7 cellular contexts compared by ENCODE assay signal in genomic region chr12:4153343-4153892, GRCh38.
DNase-seq lines count a peak whose midpoint lies in the region; ATAC-seq lines count a peak whose summit lies in the region.

No MANE protein-coding gene starts in this region.

- no peaks in the 10 kb centered on the region for H3K4me1 ChIP-seq in neuronal stem cell (ENCODE audit: control insufficient read depth in 2 of 2, insufficient read depth in 1 of 2, low read depth in 1 of 2, low read length in 2 of 2)

- no peak overlapping the region for H3K9ac ChIP-seq in neuronal stem cell (ENCODE audit: low read depth, low read length, poor library complexity)

- H2AFZ ChIP-seq in neuronal stem cell (ENCODE audit: low read length), result no peak overlapping the region

- H3K4me3 ChIP-seq in neuronal stem cell (ENCODE audit: low read length in 2 of 2), result no peak overlapping the region

- H4K8ac ChIP-seq in neuronal stem cell (ENCODE audit: low read depth, low read length), result no peak overlapping the region

- H2AK5ac ChIP-seq in neuronal stem cell (ENCODE audit: low read depth, low read length), result peak overlapping the region; percentile 23

- H3K36me3 ChIP-seq in neuronal stem cell (replicated peaks in 1 of 2; ENCODE audit: control insufficient read depth in 2 of 2, insufficient read depth in 2 of 2, low read length in 2 of 2), result no peaks in the 10 kb centered on the region

- H2BK120ac ChIP-seq in neuronal stem cell (ENCODE audit: low read depth, low read length), result no peak overlapping the region

- H3K4me2 ChIP-seq in neuronal stem cell (ENCODE audit: insufficient read depth, low read length, poor library complexity, severe bottlenecking), result no peak overlapping the region

- no peak overlapping the region for H3K14ac ChIP-seq in neuronal stem cell (ENCODE audit: low read length)

- ATAC-seq in GM19324 (IDR thresholded peaks at IDR 0.05; ENCODE audit: low FRiP score, unreplicated experiment) (peak; percentile 53), HG03135 (IDR thresholded peaks at IDR 0.05; ENCODE audit: unreplicated experiment) (peak; percentile 68)

- H3K79me1 ChIP-seq in neuronal stem cell (ENCODE audit: low read depth, low read length), result no peaks in the 10 kb centered on the region

- H3K9me3 ChIP-seq in neuronal stem cell (replicated peaks in 1 of 2; ENCODE audit: control insufficient read depth in 2 of 2, insufficient read depth in 1 of 2, low read depth in 1 of 2, low read length in 2 of 2), result no peaks in the 10 kb centered on the region

- no peak overlapping the region for H2BK12ac ChIP-seq in neuronal stem cell (ENCODE audit: low read length)

- no peak overlapping the region for H2BK15ac ChIP-seq in neuronal stem cell (ENCODE audit: low read length)

- no peak overlapping the region for H3K27ac ChIP-seq in neuronal stem cell (replicated peaks; ENCODE audit: low read length)

- H3K4ac ChIP-seq in neuronal stem cell (ENCODE audit: low read length), result no peak overlapping the region

- peak overlapping the region; percentile 63 for H3K18ac ChIP-seq in neuronal stem cell (ENCODE audit: low read length)

- H2BK5ac ChIP-seq in neuronal stem cell (ENCODE audit: low read length), result no peak overlapping the region

- H4K91ac ChIP-seq in neuronal stem cell (ENCODE audit: low read depth, low read length, poor library complexity), result no peak overlapping the region

- peak; percentile 65 to 72 for DNase-seq in activated CD4-positive, alpha-beta T cell treated with anti-CD3 and anti-CD28 coated beads, Interleukin-2, amount 50 U/mL, for 4 hours
- DNase-seq in neuronal stem cell (ENCODE audit: low spot score) (no peak), NCI-H2171 treated with DMSO at 0.1 percent for 48 hours (lab: John Stamatoyannopoulos, UW) (no peak), NCI-H2171 (lab: John Stamatoyannopoulos, UW) (no peak), NCI-H2029 treated with DMSO at 0.1 percent for 48 hours (lab: John Stamatoyannopoulos, UW) (no peak)

- no peak overlapping the region for H3K23ac ChIP-seq in neuronal stem cell (ENCODE audit: low read depth, low read length, poor library complexity)

- no peaks in the 10 kb centered on the region for H3K27me3 ChIP-seq in neuronal stem cell (ENCODE audit: control insufficient read depth in 3 of 3, insufficient read depth in 3 of 3, low read depth in 1 of 3, low read length in 3 of 3)

- WGBS in neuronal stem cell (ENCODE audit: extremely low coverage in 2 of 2, insufficient read length in 2 of 2, insufficient replicate concordance in 1 of 2), 2 donors, result no CpG with 5 or more reads among the region's 3 CpGs

Comparison
In these comparisons a context has a peak if more than half of its experiments do, and no peak if none do; other contexts are left out.
1. DNase-seq: peak in activated CD4-positive, alpha-beta T cell treated with anti-CD3 and anti-CD28 coated beads, Interleukin-2, amount 50 U/mL, for 4 hours (2 of 2); none in neuronal stem cell (single experiment), NCI-H2171 treated with DMSO at 0.1 percent for 48 hours (single experiment), NCI-H2171 (single experiment) and NCI-H2029 treated with DMSO at 0.1 percent for 48 hours (single experiment).